In genomic region chr3:149197669-149198068, GRCh38 we compare ENCODE assay signal across 1 cellular context.
TF ChIP-seq lines count a peak whose summit lies in the region.

No MANE protein-coding gene starts in this region.

TF ChIP-seq in GM23338, 12 proteins besides CTCF, POLR2A, EP300 and RAD21 (continued from another document):
- TF ChIP-seq REST (IDR thresholded peaks at IDR 0.05; ENCODE audit: unreplicated experiment), result no peak
- no peak for TF ChIP-seq ZNF114 (CRISPR knock-in tag; IDR thresholded peaks at IDR 0.05)
